Comparison of ENCODE assay signal across 17 cellular contexts in the genomic region with DNA sequence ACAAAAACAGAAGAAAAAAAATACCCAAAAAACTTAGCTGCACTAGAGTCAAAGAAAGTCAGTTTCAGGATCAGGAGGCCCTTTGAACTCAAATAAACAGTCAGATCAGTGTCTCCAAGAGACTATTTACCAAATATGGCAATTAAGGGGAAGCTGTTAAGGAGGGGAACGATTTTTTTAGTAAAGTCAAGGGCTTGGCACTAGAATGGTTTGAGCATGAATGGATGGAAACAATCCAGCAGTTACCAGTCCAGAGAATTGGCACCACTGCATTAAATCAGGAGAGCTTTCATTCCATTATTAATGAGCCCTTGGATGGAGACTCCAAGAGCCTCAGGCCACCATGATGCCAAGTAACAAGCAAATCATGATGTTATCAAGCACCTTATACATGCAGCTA. TPM values are rescaled to one million over a fixed set of nuclear protein-coding genes. Genes with fewer than 3 reads are reported as not detected.
DNase-seq lines count a peak whose midpoint lies in the region; ATAC-seq and TF ChIP-seq lines count a peak whose summit lies in the region.
"Had no signal": no experiment of that assay in that cellular context is flagged by ENCODE, and none has a peak within 500 bp of the region (broad histone marks: within the 10 kb centered on the region; RNA-seq: fewer than 3 reads in every experiment).

No MANE protein-coding gene starts in this region.

- no peak overlapping the region for H2AK5ac ChIP-seq in trophoblast cell (ENCODE audit: low read length)

- H4K12ac ChIP-seq in trophoblast cell (ENCODE audit: low read depth, low read length), result no peak overlapping the region

- no peak overlapping the region for H3K18ac ChIP-seq in trophoblast cell (ENCODE audit: low read length)

- H4K8ac ChIP-seq in trophoblast cell (ENCODE audit: low read depth, low read length), result no peak overlapping the region

- no CpG with 5 or more reads among the region's 1 CpG for WGBS in trophoblast cell (ENCODE audit: extremely low coverage, insufficient coverage, insufficient read length)

- intact Hi-C loops in left cardiac atrium (cut with DNase I) (no loop called here), cardiac septum (cut with DNase I) (no loop called here)

- H3K27me3 ChIP-seq in trophoblast cell (ENCODE audit: insufficient read depth, low read length), result no peaks in the 10 kb centered on the region

- no peak overlapping the region for H3K4me2 ChIP-seq in trophoblast cell (ENCODE audit: low read length)

- ATAC-seq in left cardiac atrium, result peak; percentile 17 to 60
- no peak for ATAC-seq in HG02763 (IDR thresholded peaks at IDR 0.05; ENCODE audit: unreplicated experiment)
- no peak for ATAC-seq in GM21717 (IDR thresholded peaks at IDR 0.05; ENCODE audit: unreplicated experiment)
- ATAC-seq: stimulated activated naive B cell treated with anti-CD40 and anti-IgM and Interleukin-4, amounts not matched to agents 10 μg/mL and 1 μg/mL and 100 μg/mL, for 72 hours had no signal

- TF ChIP-seq CTCF in foreskin fibroblast (IDR thresholded peaks at IDR 0.05; ENCODE audit: low read depth, low read length), result no peak

- H3K14ac ChIP-seq in trophoblast cell (ENCODE audit: low read length), result no peak overlapping the region

- H2BK5ac ChIP-seq in trophoblast cell (ENCODE audit: low read depth, low read length, poor library complexity), result no peak overlapping the region

- no peak overlapping the region for H2BK12ac ChIP-seq in trophoblast cell (ENCODE audit: low read length)

- H3K9ac ChIP-seq in trophoblast cell (ENCODE audit: low read length), result no peak overlapping the region

- no peak overlapping the region for H2BK120ac ChIP-seq in trophoblast cell (ENCODE audit: insufficient read depth, low read length, poor library complexity)

- H2AFZ ChIP-seq in trophoblast cell (ENCODE audit: insufficient read depth, low read length, poor library complexity), result no peak overlapping the region

- no peaks in the 10 kb centered on the region for H3K4me1 ChIP-seq in trophoblast cell (ENCODE audit: control insufficient read depth in 1 of 2, insufficient read depth in 2 of 2, low read length in 2 of 2)

- DNase-seq in left cardiac atrium, result no peak
- no peak for DNase-seq in cardiac septum (ENCODE audit: low spot score)
- peak; percentile 35 to 44 for DNase-seq in NOMO-1 (lab: John Stamatoyannopoulos, UW; ENCODE audit: unreplicated experiment in 2 of 2)
- peak; percentile 43 for DNase-seq in globus pallidus (ENCODE audit: low spot score)
- no peak for DNase-seq in trophoblast cell
- DNase-seq in foreskin fibroblast, result no peak
- DNase-seq: amniotic stem cell; NCI-H510A; retina; stimulated activated CD4-positive, alpha-beta T cell treated with anti-CD3 and anti-CD28 coated beads, Interleukin-4, amount 100 ng/mL, for 1 hour; stimulated activated naive B cell treated with anti-CD40 and anti-IgM and Interleukin-4, amounts not matched to agents 10 μg/mL and 1 μg/mL and 100 μg/mL, for 72 hours had no signal

- peaks cover 10 to 19% of the 10 kb centered on the region in 2 experiments for H3K36me3 ChIP-seq in trophoblast cell (ENCODE audit: control insufficient read depth in 1 of 2, insufficient read depth in 2 of 2, low read length in 2 of 2)

- H3K9me3 ChIP-seq in trophoblast cell (ENCODE audit: insufficient read depth, low read depth, low read length), result no peaks in the 10 kb centered on the region

- H3K79me2 ChIP-seq in trophoblast cell (ENCODE audit: control insufficient read depth, insufficient read depth, low read length, poor library complexity), result no peaks in the 10 kb centered on the region

- H3K4ac ChIP-seq in trophoblast cell (ENCODE audit: low read depth, low read length), result no peak overlapping the region

- H3K79me1 ChIP-seq in trophoblast cell (ENCODE audit: low read length), result no peaks in the 10 kb centered on the region

- H4K91ac ChIP-seq in trophoblast cell (ENCODE audit: low read depth, low read length), result no peak overlapping the region

- H3K23ac ChIP-seq in trophoblast cell (ENCODE audit: low read length), result no peak overlapping the region

- H3K27ac ChIP-seq in trophoblast cell (ENCODE audit: low read depth, low read length), result no peak overlapping the region
- H3K27ac ChIP-seq: VCaP had no signal

- H3K4me3 ChIP-seq in trophoblast cell (ENCODE audit: low read depth, low read length) (no peak overlapping the region), foreskin fibroblast (ENCODE audit: low read depth in 1 of 2, low read length in 2 of 2) (no peak overlapping the region)

RNA-seq across cellular contexts. Expression of gene TRAPPC3, which starts 7.2 kb away (rescaled TPM):
- total RNA-seq in left cardiac atrium (10 to 100 TPM; 53.3 to 64.2 TPM), cardiac septum (47.9 TPM)
- polyA plus RNA-seq in trophoblast cell (2013), result 62.9 and 66.9 TPM in 2 replicates

RNA-seq across cellular contexts. Expression of gene MAP7D1, which starts 13.8 kb away (rescaled TPM):
- 100 to 1,000 TPM; 251 to 270 TPM for total RNA-seq in left cardiac atrium
- 262 TPM for total RNA-seq in cardiac septum
- polyA plus RNA-seq in trophoblast cell (2013), result 96.6 and 97.6 TPM in 2 replicates

RNA-seq across cellular contexts. Expression of gene COL8A2, which starts 17.1 kb away (rescaled TPM):
- 1 to 10 TPM; 3.8 to 4.2 TPM for total RNA-seq in left cardiac atrium
- 1.7 TPM for total RNA-seq in cardiac septum
- 0.25 and 0.27 TPM in 2 replicates for polyA plus RNA-seq in trophoblast cell (2013)

RNA-seq across cellular contexts. Expression of gene ADPRS, which starts 53.4 kb away (rescaled TPM):
- total RNA-seq in left cardiac atrium (10 to 100 TPM; 15.4 to 17.6 TPM), cardiac septum (17.6 TPM)
- 14.7 and 16.2 TPM in 2 replicates for polyA plus RNA-seq in trophoblast cell (2013)

RNA-seq across cellular contexts. Expression of gene TEKT2, which starts 58.2 kb away (rescaled TPM):
- total RNA-seq in left cardiac atrium, result under 1 TPM in 1 of 2 donors, not detected in 1; 0.27 TPM
- not detected for total RNA-seq in cardiac septum
- polyA plus RNA-seq in trophoblast cell (2013), result 0.36 and 0.49 TPM in 2 replicates
- total RNA-seq: fibroblast of villous mesenchyme, LHCN-M2, myocyte had no signal

Comparison
In these comparisons a context has a peak if more than half of its experiments do, and no peak if none do; other contexts are left out.
1. ATAC-seq: peak in left cardiac atrium (2 of 2); none in HG02763 (single experiment) and GM21717 (single experiment).
2. DNase-seq: peak in NOMO-1 (2 of 2) and globus pallidus (single experiment); none in left cardiac atrium (single experiment), cardiac septum (single experiment), trophoblast cell (0 of 2) and foreskin fibroblast (0 of 2).